Comparison of ENCODE assay signal across 14 cellular contexts in genomic region chr22:25754527-25755202, GRCh38. TPM values are rescaled to one million over a fixed set of nuclear protein-coding genes. Genes with fewer than 3 reads are reported as not detected.
DNase-seq lines count a peak whose midpoint lies in the region; TF ChIP-seq lines count a peak whose summit lies in the region.
"Had no signal": no experiment of that assay in that cellular context is flagged by ENCODE, and none has a peak within 500 bp of the region (broad histone marks: within the 10 kb centered on the region; RNA-seq: fewer than 3 reads in every experiment).

No MANE protein-coding gene starts in this region.

- peaks cover 13% of the 10 kb centered on the region; the same call in 1 of the 2 replicates for H3K4me1 Mint-ChIP-seq in HFFc6 (ENCODE audit: low read depth)
- H3K4me1 Mint-ChIP-seq: neural crest cell had no signal

- H3K4me1 ChIP-seq in left ventricle myocardium inferior (peaks cover 79% of the 10 kb centered on the region), tibial artery (peaks cover 0 to 18% (median 4%) of the 10 kb centered on the region in 4 donors)

- intact Hi-C loops in left ventricle myocardium inferior (cut with micrococcal nuclease), result no loop called here
- intact Hi-C loops in tibial artery (cut with DNase I; ENCODE audit: low total_unique reads), result no loop called here

- H3K36me3 ChIP-seq in left ventricle myocardium inferior (no peaks in the 10 kb centered on the region), tibial artery (no peaks in the 10 kb centered on the region)

- no peak for DNase-seq in HFFc6
- peak; percentile 90 for DNase-seq in astrocyte of the spinal cord (ENCODE audit: low read depth, low spot score)
- peak; percentile 84 for DNase-seq in left ventricle myocardium inferior
- DNase-seq in tibial artery, result peak; percentile 80 to 97
- no peak for DNase-seq in NK-92 (lab: John Stamatoyannopoulos, UW; ENCODE audit: unreplicated experiment)
- DNase-seq in NCI-H146 (lab: John Stamatoyannopoulos, UW), result no peak
- DNase-seq in globus pallidus (ENCODE audit: low spot score), result no peak
- DNase-seq in hepatic stellate cell (ENCODE audit: low spot score), result no peak
- DNase-seq: activated CD4-positive, alpha-beta T cell treated with anti-CD3 and anti-CD28 coated beads, Interleukin-2, amount 50 U/mL, for 4 hours; activated naive CD4-positive, alpha-beta T cell treated with Interleukin-2 at 50 U/mL for 16 hours; DND-41; NCI-H526 treated with DMSO at 0.1 percent for 48 hours; stimulated activated CD4-positive, alpha-beta T cell treated with anti-CD3 and anti-CD28 coated beads, Interleukin-2, amount 100 ng/mL, for 48 hours had no signal

- H3K27ac ChIP-seq in left ventricle myocardium inferior (replicated peaks), result peak overlapping the region; percentile 90
- peak overlapping the region; percentile 82 for H3K27ac ChIP-seq in tibial artery

- TF ChIP-seq CTCF in HFFc6 (IDR thresholded peaks at IDR 0.05) (no peak), astrocyte of the spinal cord (IDR thresholded peaks at IDR 0.05; ENCODE audit: low read depth, low read length) (no peak), left ventricle myocardium inferior (IDR thresholded peaks at IDR 0.05; ENCODE audit: borderline replicate concordance) (no peak), tibial artery (IDR thresholded peaks at IDR 0.05) (no peak)

- H3K4me3 ChIP-seq in astrocyte of the spinal cord (ENCODE audit: low read depth, low read length), result no peak overlapping the region
- H3K4me3 ChIP-seq in left ventricle myocardium inferior, result peak overlapping the region; percentile 57
- H3K4me3 ChIP-seq in tibial artery, result peak overlapping the region; percentile 27 to 30

- in situ Hi-C loops in astrocyte of the spinal cord (cut with HindIII; ENCODE audit: low sequenced_read_pairs), result no loop called here

- H3K27ac Mint-ChIP-seq in HFFc6, result peak overlapping the region; percentile 72; the same call in 1 of the 2 replicates

- no peak overlapping the region for H3K4me3 Mint-ChIP-seq in HFFc6
- H3K4me3 Mint-ChIP-seq: neural crest cell had no signal

- H3K27me3 ChIP-seq in left ventricle myocardium inferior (ENCODE audit: low read depth), result no peaks in the 10 kb centered on the region
- no peaks in the 10 kb centered on the region for H3K27me3 ChIP-seq in tibial artery

- H3K36me3 Mint-ChIP-seq in HFFc6 (ENCODE audit: low read depth), result peaks cover 5% of the 10 kb centered on the region; the same call in 1 of the 2 replicates

- H3K9me3 Mint-ChIP-seq in HFFc6, result peaks cover 31% of the 10 kb centered on the region
- H3K9me3 Mint-ChIP-seq: neural crest cell had no signal

- H3K9me3 ChIP-seq in left ventricle myocardium inferior (replicated peaks), result no peaks in the 10 kb centered on the region
- H3K9me3 ChIP-seq in tibial artery, result no peaks in the 10 kb centered on the region

- H3K27me3 Mint-ChIP-seq in HFFc6 (ENCODE audit: insufficient read depth), result peaks cover 3% of the 10 kb centered on the region; the same call in 1 of the 2 replicates

RNA-seq across cellular contexts. Expression of gene MYO18B, which starts 12.7 kb away (rescaled TPM):
- total RNA-seq in HFFc6 (2021; fragmentation: NEBNext Ultra II Directional; extraction: Animal tissue kit (Norgen Biotek cat#: 25700)), result under 1 TPM in 1 of 6 experiments, not detected in 5; 0.02 TPM
- total RNA-seq in left ventricle myocardium inferior, result 163 TPM
- total RNA-seq: neural crest cell had no signal

Comparison
In these comparisons a context has a peak if more than half of its experiments do, and no peak if none do; other contexts are left out.
1. DNase-seq: peak in astrocyte of the spinal cord (single experiment), left ventricle myocardium inferior (single experiment) and tibial artery (2 of 2); none in HFFc6 (single experiment), NK-92 (single experiment), NCI-H146 (single experiment), globus pallidus (single experiment) and hepatic stellate cell (single experiment).
2. RNA of gene MYO18B, which starts 12.7 kb away (total RNA-seq): 163 TPM in left ventricle myocardium inferior (single experiment); 0.02 TPM in HFFc6; every median in the first group is over 100 times any median in the second.